In genomic region chr11:11230802-11231562, GRCh38 we compare ENCODE assay signal across 8 cellular contexts.
DNase-seq lines count a peak whose midpoint lies in the region; ATAC-seq lines count a peak whose summit lies in the region.

No MANE protein-coding gene starts in this region.

- no peak overlapping the region for H3K4me3 ChIP-seq in SJCRH30

- no peaks in the 10 kb centered on the region for H3K4me1 ChIP-seq in SJCRH30

- no peaks in the 10 kb centered on the region for H3K36me3 ChIP-seq in SJCRH30

- no peak overlapping the region for H3K27ac ChIP-seq in SJCRH30

- no peaks in the 10 kb centered on the region; the same call in 1 of the 2 replicates for H3K27me3 ChIP-seq in SJCRH30

- peak; percentile 1 to 3 for DNase-seq in AML-193 (lab: John Stamatoyannopoulos, UW)
- peak; percentile 26 to 44 for DNase-seq in SJCRH30
- DNase-seq in iPS-NIHi11 (ENCODE audit: low spot score): peak; percentile 81
- no peak for DNase-seq in foreskin melanocyte
- no peak for DNase-seq in DMS79 treated with DMSO at 0.1 percent for 48 hours (lab: John Stamatoyannopoulos, UW)
- no peak for DNase-seq in NCI-H1048 (lab: John Stamatoyannopoulos, UW)

- ATAC-seq in GM18519 (IDR thresholded peaks at IDR 0.05; ENCODE audit: low FRiP score, unreplicated experiment) (peak; percentile 51), GM18517 (IDR thresholded peaks at IDR 0.05; ENCODE audit: unreplicated experiment) (no peak)

- no peaks in the 10 kb centered on the region for H3K9me3 ChIP-seq in SJCRH30 (replicated peaks)

Comparison
In these comparisons a context has a peak if more than half of its experiments do, and no peak if none do; other contexts are left out.
1. DNase-seq: peak in AML-193 (2 of 2), SJCRH30 (2 of 2) and iPS-NIHi11 (single experiment); none in foreskin melanocyte (single experiment), DMS79 treated with DMSO at 0.1 percent for 48 hours (single experiment) and NCI-H1048 (single experiment).